9 cellular contexts compared by ENCODE assay signal in the genomic region with DNA sequence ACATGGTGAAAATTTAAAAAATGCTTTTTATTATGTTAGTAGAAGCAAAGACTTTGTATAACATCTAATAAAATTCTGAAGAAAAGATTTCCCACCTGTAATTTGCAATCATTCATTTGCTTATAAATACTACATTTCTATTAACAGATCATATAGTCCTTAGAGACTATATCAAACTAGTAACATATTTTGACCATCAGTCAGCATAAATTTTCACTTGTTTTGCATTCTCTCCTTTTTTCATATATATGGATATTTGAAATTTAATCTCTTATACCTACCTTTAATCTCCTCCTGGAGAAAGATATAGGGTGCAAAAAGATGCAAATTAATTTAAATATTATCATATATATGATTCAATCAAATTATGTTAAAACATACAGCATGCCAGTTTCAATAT. TPM values are rescaled to one million over a fixed set of nuclear protein-coding genes. Genes with fewer than 3 reads are reported as not detected.
"Had no signal": no experiment of that assay in that cellular context is flagged by ENCODE, and none has a peak within 500 bp of the region (broad histone marks: within the 10 kb centered on the region; RNA-seq: fewer than 3 reads in every experiment).

No MANE protein-coding gene starts in this region.

- H3K27ac Mint-ChIP-seq: GM23338, H9 had no signal

- H2AFZ ChIP-seq: GM23338 had no signal

- H3K9ac ChIP-seq: KMS-11 had no signal

- DNase-seq: H9, HCEC 1CT, KBM-7 had no signal

- H3K4me2 ChIP-seq: GM23338, KMS-11 had no signal

- FAIRE-seq: H1, H54, HTR-8/SVneo had no signal

- H3K27ac ChIP-seq: KMS-11 had no signal

- ATAC-seq: GM23338 had no signal

- H3K4me3 Mint-ChIP-seq: GM23338, H9 had no signal

- H3K4me3 ChIP-seq: GM23338 had no signal

- H3K9me3 Mint-ChIP-seq: GM23338 had no signal

RNA-seq across cellular contexts. Expression of gene TAS2R16, which starts 16.9 kb away (rescaled TPM):
- total RNA-seq: GM23338, H1, H9, HT-29 had no signal
- polyA plus RNA-seq: GM23338, H1 had no signal
